In genomic region chr19:48651682-48652046, GRCh38 we compare ENCODE assay signal across 25 cellular contexts. TPM values are rescaled to one million over a fixed set of nuclear protein-coding genes. Genes with fewer than 3 reads are reported as not detected.
DNase-seq lines count a peak whose midpoint lies in the region; ATAC-seq, FAIRE-seq and TF ChIP-seq lines count a peak whose summit lies in the region.
"Had no signal": no experiment of that assay in that cellular context is flagged by ENCODE, and none has a peak within 500 bp of the region (broad histone marks: within the 10 kb centered on the region; RNA-seq: fewer than 3 reads in every experiment).

No MANE protein-coding gene starts in this region.

- H3K27ac Mint-ChIP-seq in CD4-positive, alpha-beta T cell = peak overlapping the region; percentile 48
- peak overlapping the region; percentile 46 to 66 for H3K27ac Mint-ChIP-seq in T-cell
- peak overlapping the region; percentile 71 to 86 for H3K27ac Mint-ChIP-seq in effector memory CD8-positive, alpha-beta T cell

- H3K9me3 ChIP-seq in A549 = no peaks in the 10 kb centered on the region
- H3K9me3 ChIP-seq in CD4-positive, alpha-beta T cell (ENCODE audit: control insufficient read depth, low read length) = no peaks in the 10 kb centered on the region
- no peaks in the 10 kb centered on the region for H3K9me3 ChIP-seq in transverse colon
- H3K9me3 ChIP-seq: Caco-2, MG63, SK-N-SH had no signal

- no peak overlapping the region for H3K4me2 ChIP-seq in A549
- H3K4me2 ChIP-seq: SK-N-SH had no signal

- no peaks in the 10 kb centered on the region for H3K36me3 ChIP-seq in transverse colon
- H3K36me3 ChIP-seq: MG63 had no signal

- peak; percentile 16 to 37; a peak in 3 of 6 replicates for ATAC-seq in A549
- no peak for ATAC-seq in CD4-positive, alpha-beta T cell (ENCODE audit: poor library complexity)
- ATAC-seq in T-cell (replicated peaks in 1 of 4) = no peak
- no peak for ATAC-seq in effector memory CD8-positive, alpha-beta T cell (replicated peaks)
- no peak for ATAC-seq in HG03565 (IDR thresholded peaks at IDR 0.05; ENCODE audit: unreplicated experiment)

- H3K4me1 ChIP-seq in A549 = peaks cover 5% of the 10 kb centered on the region; the same call in 2 of the 3 replicates
- H3K4me1 ChIP-seq in transverse colon = peaks cover 0 to 5% (median 0%) of the 10 kb centered on the region in 4 donors
- H3K4me1 ChIP-seq: Caco-2 had no signal

- no peaks in the 10 kb centered on the region for H3K9me3 Mint-ChIP-seq in CD4-positive, alpha-beta T cell
- no peaks in the 10 kb centered on the region for H3K9me3 Mint-ChIP-seq in T-cell
- no peaks in the 10 kb centered on the region for H3K9me3 Mint-ChIP-seq in effector memory CD8-positive, alpha-beta T cell

- CTCF ChIA-PET in A549 (lab: Yijun Ruan, JAX) = interaction anchor here (1.0 to 2.0 kb wide), 4 partner anchors 36 to 190 kb away, joined by 4 to 8 read pairs (median 4); no protein-coding TSS in a partner anchor
- CTCF ChIA-PET in CD4-positive, alpha-beta T cell (lab: Charles Lee) = no interaction called here
- CTCF ChIA-PET in T-cell (lab: Charles Lee) = interaction anchor here in 1 of 2 donors (0.6 kb wide), 1 partner anchor 911 kb away, joined by 6 read pairs; no protein-coding TSS in a partner anchor

- TF ChIP-seq POLR2A in A549 (IDR thresholded peaks at IDR 0.05; ENCODE audit: low read length) = no peak
- TF ChIP-seq POLR2A in transverse colon (IDR thresholded peaks at IDR 0.05) = no peak

- WGBS in A549 (ENCODE audit: missing lambda C conversion rate) = 78% methylated on average over 5 of the region's 5 CpGs
- 78 to 83% methylated on average over 2 to 5 of the region's 5 CpGs for WGBS in transverse colon (ENCODE audit: low coverage in 1 of 2), 2 donors

- H3K4me1 Mint-ChIP-seq in CD4-positive, alpha-beta T cell (ENCODE audit: low read depth) = peaks cover 33% of the 10 kb centered on the region
- H3K4me1 Mint-ChIP-seq in T-cell = peaks cover 33 to 41% (median 34%) of the 10 kb centered on the region in 3 donors
- peaks cover 18 to 21% of the 10 kb centered on the region in 2 donors for H3K4me1 Mint-ChIP-seq in effector memory CD8-positive, alpha-beta T cell (ENCODE audit: low read depth in 2 of 2)

- TF ChIP-seq RAD21 in A549 (conservative IDR thresholded peaks at IDR 0.05 in 1 of 2, IDR thresholded peaks at IDR 0.05 in 1 of 2) = no peak

- H3K27ac ChIP-seq in A549 = no peak overlapping the region
- no peak overlapping the region for H3K27ac ChIP-seq in CD4-positive, alpha-beta T cell (ENCODE audit: low read depth, low read length)
- H3K27ac ChIP-seq in transverse colon = no peak overlapping the region

- POLR2A ChIA-PET in A549 (lab: Yijun Ruan, JAX) = no interaction called here
- POLR2A ChIA-PET in CD4-positive, alpha-beta T cell (lab: Charles Lee) = interaction anchor here (1.0 kb wide), 1 partner anchor 14 kb away, joined by 3 read pairs; the partner anchor contains the start of gene DBP
- POLR2A ChIA-PET in T-cell (lab: Charles Lee) = no interaction called here

- no peak for FAIRE-seq in A549 (lab: Jason Lieb, UNC)
- FAIRE-seq: GM12891 had no signal

- H3K36me3 Mint-ChIP-seq in CD4-positive, alpha-beta T cell (ENCODE audit: low read depth) = no peaks in the 10 kb centered on the region
- H3K36me3 Mint-ChIP-seq in T-cell = no peaks in the 10 kb centered on the region
- H3K36me3 Mint-ChIP-seq in effector memory CD8-positive, alpha-beta T cell (ENCODE audit: insufficient read depth) = peaks cover 7% of the 10 kb centered on the region
- H3K36me3 Mint-ChIP-seq: CD4-positive, alpha-beta memory T cell had no signal

- in situ Hi-C loops in transverse colon (cut with MboI; ENCODE audit: low pct_ligation_motif_present in 1 of 4, low pct_unique_long_range_greater_than_20kb in 1 of 4, low sequenced_read_pairs in 3 of 4) = no loop called here

- no peaks in the 10 kb centered on the region for H3K27me3 Mint-ChIP-seq in CD4-positive, alpha-beta T cell
- no peaks in the 10 kb centered on the region for H3K27me3 Mint-ChIP-seq in T-cell
- H3K27me3 Mint-ChIP-seq in effector memory CD8-positive, alpha-beta T cell = no peaks in the 10 kb centered on the region
- H3K27me3 Mint-ChIP-seq: CD4-positive, alpha-beta memory T cell had no signal

- TF ChIP-seq EP300 in A549 (IDR thresholded peaks at IDR 0.05) (no peak), transverse colon (IDR thresholded peaks at IDR 0.05; ENCODE audit: low read depth) (no peak)

- intact Hi-C loops in CD4-positive, alpha-beta T cell (cut with DNase I, micrococcal nuclease) = no loop called here
- intact Hi-C loops in transverse colon (cut with DNase I; ENCODE audit: low total_unique reads) = no loop called here

- H3K4me3 ChIP-seq in A549 (no peak overlapping the region), transverse colon (no peak overlapping the region)
- H3K4me3 ChIP-seq: MG63 had no signal

- DNase-seq in A549 (ENCODE audit: low read depth in 1 of 2, low spot score in 1 of 2) (no peak), T-cell (no peak), NCI-H187 treated with DMSO at 0.1 percent for 48 hours (lab: John Stamatoyannopoulos, UW) (no peak), SW 1271 (lab: John Stamatoyannopoulos, UW) (no peak), transverse colon (no peak)
- no peak for DNase-seq in CD4-positive, alpha-beta T cell
- DNase-seq in effector memory CD8-positive, alpha-beta T cell = no peak
- DNase-seq: Caco-2, DMS 273 treated with DMSO at 0.1 percent for 48 hours, DMS79 treated with DMSO at 0.1 percent for 48 hours, GOT3, MG63, NCI-H1092, NCI-H1436 treated with DMSO at 0.1 percent for 48 hours, NCI-H2029, NCI-H2227 treated with DMSO at 0.1 percent for 48 hours, NCI-H510A treated with DMSO at 0.1 percent for 48 hours, NCI-H748 treated with DMSO at 0.1 percent for 48 hours, SIG-M5, SK-N-SH had no signal

- no peak overlapping the region for H3K4me3 Mint-ChIP-seq in CD4-positive, alpha-beta T cell
- H3K4me3 Mint-ChIP-seq in T-cell = no peak overlapping the region
- no peak overlapping the region for H3K4me3 Mint-ChIP-seq in effector memory CD8-positive, alpha-beta T cell
- H3K4me3 Mint-ChIP-seq: CD4-positive, alpha-beta memory T cell had no signal

- H3K27me3 ChIP-seq in CD4-positive, alpha-beta T cell (ENCODE audit: control insufficient read depth, insufficient read depth, low read length) = no peaks in the 10 kb centered on the region
- H3K27me3 ChIP-seq in transverse colon = no peaks in the 10 kb centered on the region
- H3K27me3 ChIP-seq: MG63 had no signal

- no peak for TF ChIP-seq CTCF in A549 (IDR thresholded peaks at IDR 0.05)
- no peak for TF ChIP-seq CTCF in CD4-positive, alpha-beta T cell (IDR thresholded peaks at IDR 0.05)
- TF ChIP-seq CTCF in transverse colon (IDR thresholded peaks at IDR 0.05) = no peak

TF ChIP-seq in A549, 52 proteins besides CTCF, POLR2A, EP300 and RAD21:
- TF ChIP-seq ZFP36 (IDR thresholded peaks at IDR 0.05; ENCODE audit: borderline replicate concordance, partially characterized antibody) (peak; percentile 79), RNF2 (IDR thresholded peaks at IDR 0.05; ENCODE audit: borderline replicate concordance, low read depth) (no peak)

RNA-seq across cellular contexts. Expression of gene CA11, which starts 5.7 kb away (rescaled TPM):
- polyA plus RNA-seq in A549 (2011; rRNA removed) (8.8 and 9.8 TPM in 2 replicates), A549 (2017; fragmentation: RNase III; extraction: RNeasy Plus Mini Kit Qiagen cat#74134 plus additional on column Dnase treatment) (12.8 to 21.0 TPM (median 17.5 TPM) in 3 replicates)
- polyA plus RNA-seq in A549 (2012; cell fraction: cytosol; rRNA removed) = 4.3 and 5.3 TPM in 2 replicates
- 3.4 and 12.5 TPM in 2 replicates for polyA plus RNA-seq in A549 (2012; cell fraction: nucleus; rRNA removed)
- 5.1 and 6.3 TPM in 2 replicates for polyA minus RNA-seq in A549 (2011; rRNA and poly(A)+ RNA removed)
- 10 to 100 TPM; 11.0 to 12.4 TPM for total RNA-seq in CD4-positive, alpha-beta T cell
- total RNA-seq in T-cell (10 to 100 TPM in 4 of 5 donors, 1 to 10 TPM in 1; 8.0 to 18.5 (median 11.0) TPM), transverse colon (1 to 10 TPM in 2 of 4 donors, not detected in 2; 1.4 to 2.5 TPM)

RNA-seq across cellular contexts. Expression of gene DBP, which starts 14.5 kb away (rescaled TPM):
- polyA plus RNA-seq in A549 (2011; rRNA removed) (1.8 and 2.5 TPM in 2 replicates), A549 (2017; fragmentation: RNase III; extraction: RNeasy Plus Mini Kit Qiagen cat#74134 plus additional on column Dnase treatment) (3.8 to 5.5 TPM (median 4.1 TPM) in 3 replicates)
- polyA plus RNA-seq in A549 (2012; cell fraction: cytosol; rRNA removed) = 3.3 and 3.6 TPM in 2 replicates
- polyA plus RNA-seq in A549 (2012; cell fraction: nucleus; rRNA removed) = 2.1 and 2.5 TPM in 2 replicates
- 2.2 and 3.9 TPM in 2 replicates for polyA minus RNA-seq in A549 (2011; rRNA and poly(A)+ RNA removed)
- 10 to 100 TPM; 48.3 to 55.6 TPM for total RNA-seq in CD4-positive, alpha-beta T cell
- total RNA-seq in T-cell (10 to 100 TPM; 24.5 to 57.2 (median 56.0) TPM), transverse colon (10 to 100 TPM in 3 of 4 donors, 1 to 10 TPM in 1; 8.7 to 13.8 (median 11.6) TPM)

RNA-seq across cellular contexts. Expression of gene NTN5, which starts 21.2 kb away (rescaled TPM):
- polyA plus RNA-seq in A549 (2011; rRNA removed) (0.22 and 0.41 TPM in 2 replicates), A549 (2017; fragmentation: RNase III; extraction: RNeasy Plus Mini Kit Qiagen cat#74134 plus additional on column Dnase treatment) (0.18 to 0.44 TPM (median 0.28 TPM) in 3 replicates)
- polyA plus RNA-seq in A549 (2012; cell fraction: cytosol; rRNA removed) = 0.39 and 0.52 TPM in 2 replicates
- polyA plus RNA-seq in A549 (2012; cell fraction: nucleus; rRNA removed) = 3.6 and 4.5 TPM in 2 replicates
- not detected in 2 replicates for polyA minus RNA-seq in A549 (2011; rRNA and poly(A)+ RNA removed)
- 1 to 10 TPM; 2.7 to 3.0 TPM for total RNA-seq in CD4-positive, alpha-beta T cell
- total RNA-seq in T-cell (1 to 10 TPM; 2.2 to 4.2 (median 3.5) TPM), transverse colon (1 to 10 TPM in 1 of 4 donors, under 1 TPM in 1, not detected in 2; 0.41 to 1.1 TPM)
- total RNA-seq: A172, LHCN-M2 had no signal

RNA-seq across cellular contexts. Expression of gene SPHK2, which starts 32.4 kb away (rescaled TPM):
- polyA plus RNA-seq in A549 (2011; rRNA removed) = 5.5 and 6.1 TPM in 2 replicates
- 13.7 and 18.6 TPM in 2 replicates for polyA plus RNA-seq in A549 (2012; cell fraction: cytosol; rRNA removed)
- 37.8 and 64.1 TPM in 2 replicates for polyA plus RNA-seq in A549 (2012; cell fraction: nucleus; rRNA removed)
- polyA plus RNA-seq in A549 (2017; fragmentation: RNase III; extraction: RNeasy Plus Mini Kit Qiagen cat#74134 plus additional on column Dnase treatment) = 14.7 to 18.3 TPM (median 17.1 TPM) in 3 replicates
- polyA minus RNA-seq in A549 (2011; rRNA and poly(A)+ RNA removed) = 8.5 and 10.8 TPM in 2 replicates
- 10 to 100 TPM; 14.1 to 15.3 TPM for total RNA-seq in CD4-positive, alpha-beta T cell
- 10 to 100 TPM; 18.0 to 37.0 (median 31.8) TPM for total RNA-seq in T-cell
- 100 to 1,000 TPM in 1 of 4 donors, 10 to 100 TPM in 3; 41.8 to 185 (median 68.7) TPM for total RNA-seq in transverse colon

RNA-seq across cellular contexts. Expression of gene RPL18, which starts 32.7 kb away (rescaled TPM):
- polyA plus RNA-seq in A549 (2011; rRNA removed) = 1,390 and 1,780 TPM in 2 replicates
- 2,689 and 2,957 TPM in 2 replicates for polyA plus RNA-seq in A549 (2012; cell fraction: cytosol; rRNA removed)
- polyA plus RNA-seq in A549 (2012; cell fraction: nucleus; rRNA removed) = 2,348 and 2,474 TPM in 2 replicates
- polyA plus RNA-seq in A549 (2017; fragmentation: RNase III; extraction: RNeasy Plus Mini Kit Qiagen cat#74134 plus additional on column Dnase treatment) = 2,568 to 2,696 TPM (median 2,647 TPM) in 3 replicates
- 793 and 1,174 TPM in 2 replicates for polyA minus RNA-seq in A549 (2011; rRNA and poly(A)+ RNA removed)
- total RNA-seq in CD4-positive, alpha-beta T cell = 1,000 to 10,000 TPM; 2,820 to 2,913 TPM
- total RNA-seq in T-cell = 1,000 to 10,000 TPM; 2,370 to 2,784 (median 2,662) TPM
- 1,000 to 10,000 TPM; 1,394 to 2,260 (median 1,686) TPM for total RNA-seq in transverse colon

Comparison
In these comparisons a context has a peak if more than half of its experiments do, and no peak if none do; other contexts are left out.
1. ATAC-seq: peak in A549 (2 of 2); none in CD4-positive, alpha-beta T cell (single experiment), T-cell (0 of 4), effector memory CD8-positive, alpha-beta T cell (single experiment) and HG03565 (single experiment).
2. Peak in every context shown above with its lines, with median percentiles within 50 percentile points of each other: H3K27ac Mint-ChIP-seq.